9 cellular contexts compared by ENCODE assay signal in the genomic region with DNA sequence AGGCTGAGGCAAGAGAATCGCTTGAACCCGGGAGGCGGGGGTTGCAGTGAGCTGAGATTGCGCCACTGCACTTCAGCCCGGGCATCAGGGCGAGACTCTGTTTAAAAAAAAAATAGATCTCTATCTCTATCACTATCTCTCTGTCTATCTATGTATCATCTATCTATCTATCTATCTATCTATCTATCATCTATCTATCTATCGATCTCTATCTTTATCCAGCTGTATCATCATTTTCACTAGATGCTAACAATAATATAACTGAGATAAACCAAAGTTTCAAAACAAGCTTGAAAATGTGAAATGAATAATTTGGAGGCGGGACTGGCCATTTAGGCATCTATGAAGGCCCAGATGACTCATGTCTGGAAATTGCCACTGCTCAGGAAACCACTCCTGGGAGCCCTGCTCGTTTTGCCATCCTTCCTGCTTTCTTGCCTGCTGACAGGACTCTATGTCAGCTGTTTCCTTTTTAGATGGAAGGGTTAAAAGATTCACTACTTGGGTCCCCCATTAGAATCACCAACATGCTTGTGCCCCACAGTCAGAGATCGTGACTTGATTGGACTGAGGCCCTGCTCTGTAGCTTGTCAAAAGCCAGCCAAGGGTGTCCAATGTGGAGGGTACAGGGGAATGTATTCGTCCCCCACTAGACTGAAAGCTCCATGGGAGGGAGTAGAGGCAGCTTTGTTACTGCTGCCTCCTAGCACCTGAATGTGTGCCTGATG.
DNase-seq lines count a peak whose midpoint lies in the region; ATAC-seq and TF ChIP-seq lines count a peak whose summit lies in the region.
"Had no signal": no experiment of that assay in that cellular context is flagged by ENCODE, and none has a peak within 500 bp of the region (broad histone marks: within the 10 kb centered on the region; RNA-seq: fewer than 3 reads in every experiment).

No MANE protein-coding gene starts in this region.

- POLR2A ChIA-PET in activated B cell treated with CpG ODN at 0.5 μM for 24 hours (lab: Charles Lee) = interaction anchor here (0.5 to 2.0 kb wide), 7 partner anchors 12 to 283 kb away, joined by 3 to 7 read pairs (median 3); a partner anchor contains a TSS

- CTCF ChIA-PET in activated B cell treated with CpG ODN at 0.5 μM for 24 hours (lab: Charles Lee) = no interaction called here

- intact Hi-C loops in activated B cell treated with CpG ODN at 0.5 μM for 24 hours (cut with micrococcal nuclease) = loop anchor here (10.0 kb wide), 1 partner anchor 308 kb away; no protein-coding TSS in a partner anchor

- H3K27me3 Mint-ChIP-seq in activated B cell treated with CpG ODN at 0.5 μM for 24 hours = no peaks in the 10 kb centered on the region
- peaks cover 6 to 17% (median 10%) of the 10 kb centered on the region in 3 donors for H3K27me3 Mint-ChIP-seq in immature natural killer cell (ENCODE audit: low read depth in 3 of 3)

- peaks cover 42% of the 10 kb centered on the region for H3K4me1 ChIP-seq in GM23248 (ENCODE audit: insufficient read depth)

- no peak for ATAC-seq in activated B cell treated with CpG ODN at 0.5 μM for 24 hours (ENCODE audit: low read depth)

- H2AFZ ChIP-seq in GM23248 = no peak overlapping the region

- H3K36me3 Mint-ChIP-seq in activated B cell treated with CpG ODN at 0.5 μM for 24 hours (ENCODE audit: low read depth) = peaks cover 7% of the 10 kb centered on the region
- H3K36me3 Mint-ChIP-seq in immature natural killer cell = peaks cover 12 to 16% (median 15%) of the 10 kb centered on the region in 3 donors

- H3K4me1 Mint-ChIP-seq in activated B cell treated with CpG ODN at 0.5 μM for 24 hours = peaks cover 96% of the 10 kb centered on the region
- peaks cover 90 to 99% of the 10 kb centered on the region in 2 donors for H3K4me1 Mint-ChIP-seq in immature natural killer cell

- H3K4me3 ChIP-seq in GM23248 = no peak overlapping the region

- no peaks in the 10 kb centered on the region for H3K9me3 ChIP-seq in GM23248 (ENCODE audit: low read depth)

- DNase-seq in 8988T (peak; percentile 52), GM23248 (peak; percentile 93), activated B cell treated with CpG ODN at 0.5 μM for 24 hours (no peak), immature natural killer cell (no peak), NCI-H2081 (lab: John Stamatoyannopoulos, UW) (no peak), COLO668 (lab: John Stamatoyannopoulos, UW; ENCODE audit: unreplicated experiment) (no peak), GF-D8 (lab: John Stamatoyannopoulos, UW) (no peak)
- no peak for DNase-seq in stimulated activated CD4-positive, alpha-beta T cell treated with anti-CD3 and anti-CD28 coated beads, Interleukin-1b, Interleukin-23, amount 100 ng/mL, for 48 hours
- DNase-seq: NCI-H446 had no signal

- H3K27ac ChIP-seq in GM23248 = peak overlapping the region; percentile 55

- H3K9me3 Mint-ChIP-seq in activated B cell treated with CpG ODN at 0.5 μM for 24 hours (no peaks in the 10 kb centered on the region), immature natural killer cell (no peaks in the 10 kb centered on the region)

- no peaks in the 10 kb centered on the region for H4K20me1 ChIP-seq in GM23248 (ENCODE audit: insufficient read depth)

- H3F3A ChIP-seq in GM23248 (ENCODE audit: insufficient read depth) = peaks cover 37% of the 10 kb centered on the region

- in situ Hi-C loops in GM23248 (cut with MboI) = no loop called here

- peaks cover 99% of the 10 kb centered on the region for H3K79me2 ChIP-seq in GM23248 (ENCODE audit: insufficient read depth)

- peak overlapping the region; percentile 25; the same call in 1 of the 2 replicates for H3K9ac ChIP-seq in GM23248

- TF ChIP-seq CTCF in activated B cell treated with CpG ODN at 0.5 μM for 24 hours (IDR thresholded peaks at IDR 0.05) = no peak

- H3K4me3 Mint-ChIP-seq in activated B cell treated with CpG ODN at 0.5 μM for 24 hours (peak overlapping the region; percentile 35), immature natural killer cell (peak overlapping the region; percentile 76 to 93 (median 90))

- peak overlapping the region; percentile 88 for H3K27ac Mint-ChIP-seq in activated B cell treated with CpG ODN at 0.5 μM for 24 hours
- H3K27ac Mint-ChIP-seq in immature natural killer cell = peak overlapping the region; percentile 90 to 98 (median 96)

- H3K9me2 ChIP-seq in GM23248 (ENCODE audit: insufficient read depth) = no peaks in the 10 kb centered on the region

- H3K27me3 ChIP-seq in GM23248 (replicated peaks; ENCODE audit: insufficient read depth) = no peaks in the 10 kb centered on the region

- no peaks in the 10 kb centered on the region for H3K36me3 ChIP-seq in GM23248 (ENCODE audit: low read depth)

- 53 to 56% methylated on average over 11 of the region's 11 CpGs for WGBS in GM23248 (ENCODE audit: low coverage in 1 of 2, low lambda C conversion rate in 2 of 2, missing lambda C conversion rate in 2 of 2), 2 experiments

- H3K4me2 ChIP-seq in GM23248 (ENCODE audit: unreplicated experiment) = peak overlapping the region; percentile 58

Comparison
In these comparisons a context has a peak if more than half of its experiments do, and no peak if none do; other contexts are left out.
1. DNase-seq: peak in 8988T (single experiment) and GM23248 (single experiment); none in activated B cell treated with CpG ODN at 0.5 μM for 24 hours (single experiment), immature natural killer cell (0 of 3), NCI-H2081 (0 of 2), COLO668 (single experiment), GF-D8 (single experiment) and stimulated activated CD4-positive, alpha-beta T cell treated with anti-CD3 and anti-CD28 coated beads, Interleukin-1b, Interleukin-23, amount 100 ng/mL, for 48 hours (single experiment).